In genomic region chr22:38709306-38709705, GRCh38 we compare ENCODE assay signal across 18 cellular contexts. TPM values are rescaled to one million over a fixed set of nuclear protein-coding genes. Genes with fewer than 3 reads are reported as not detected.
A peak's percentile ranks its signal among the peaks of the same experiment; 100 is the strongest.
DNase-seq lines count a peak whose midpoint lies in the region; ATAC-seq, FAIRE-seq and TF ChIP-seq lines count a peak whose summit lies in the region.
"Had no signal": no experiment of that assay in that cellular context is flagged by ENCODE, and none has a peak within 500 bp of the region (broad histone marks: within the 10 kb centered on the region; RNA-seq: fewer than 3 reads in every experiment).

No MANE protein-coding gene starts in this region.

- CTCF ChIA-PET in activated CD4-positive, alpha-beta memory T cell treated with anti-CD3 and anti-CD28 coated beads, Interleukin-2, amount 10 ng/mL, durations not matched to agents 7 days and 5 days (lab: Charles Lee), result interaction anchor here (1.6 kb wide), 1 partner anchor 16 kb away, joined by 5 read pairs; no protein-coding TSS in a partner anchor
- CTCF ChIA-PET in activated CD4-positive, alpha-beta memory T cell treated with anti-CD3 and anti-CD28 coated beads for 36 hours (lab: Charles Lee), result interaction anchor here (0.6 to 1.8 kb wide), 2 partner anchors 16 to 24 kb away, joined by 3 to 9 read pairs; no protein-coding TSS in a partner anchor
- CTCF ChIA-PET in WTC11 (lab: Charles Lee), result interaction anchor here (1.8 kb wide), 1 partner anchor 57 kb away, joined by 4 read pairs; no protein-coding TSS in a partner anchor

- H3K27me3 Mint-ChIP-seq in activated CD4-positive, alpha-beta memory T cell treated with anti-CD3 and anti-CD28 coated beads, Interleukin-2, amount 10 ng/mL, durations not matched to agents 7 days and 5 days, result no peaks in the 10 kb centered on the region
- no peaks in the 10 kb centered on the region for H3K27me3 Mint-ChIP-seq in activated CD4-positive, alpha-beta memory T cell treated with anti-CD3 and anti-CD28 coated beads for 36 hours
- no peaks in the 10 kb centered on the region; the same call in 1 of the 2 replicates for H3K27me3 Mint-ChIP-seq in WTC11 (ENCODE audit: low read depth)
- H3K27me3 Mint-ChIP-seq in nephron (ENCODE audit: low read depth), result no peaks in the 10 kb centered on the region
- H3K27me3 Mint-ChIP-seq: CD8-positive, alpha-beta memory T cell; progenitor cell of endocrine pancreas had no signal

- peaks cover 66% of the 10 kb centered on the region for H3K4me1 Mint-ChIP-seq in activated CD4-positive, alpha-beta memory T cell treated with anti-CD3 and anti-CD28 coated beads, Interleukin-2, amount 10 ng/mL, durations not matched to agents 7 days and 5 days
- H3K4me1 Mint-ChIP-seq in activated CD4-positive, alpha-beta memory T cell treated with anti-CD3 and anti-CD28 coated beads for 36 hours (ENCODE audit: low read depth), result peaks cover 69% of the 10 kb centered on the region
- H3K4me1 Mint-ChIP-seq in WTC11 (peaks cover 67% of the 10 kb centered on the region), nephron (peaks cover 66% of the 10 kb centered on the region)

- H3K27me3 ChIP-seq in tibial artery, result no peaks in the 10 kb centered on the region
- H3K27me3 ChIP-seq: heart right ventricle had no signal

- FAIRE-seq in GM12891 (lab: Jason Lieb, UNC), result peak; percentile 58
- FAIRE-seq: small intestine had no signal

- no peak overlapping the region for H3K27ac ChIP-seq in tibial artery
- no peak overlapping the region for H3K27ac ChIP-seq in caudate nucleus (ENCODE audit: low read depth, low read length)
- H3K27ac ChIP-seq: lower lobe of right lung had no signal

- peaks cover 0 to 56% (median 20%) of the 10 kb centered on the region in 4 donors for H3K4me1 ChIP-seq in tibial artery

- H3K9me3 Mint-ChIP-seq in activated CD4-positive, alpha-beta memory T cell treated with anti-CD3 and anti-CD28 coated beads, Interleukin-2, amount 10 ng/mL, durations not matched to agents 7 days and 5 days, result no peaks in the 10 kb centered on the region
- no peaks in the 10 kb centered on the region for H3K9me3 Mint-ChIP-seq in activated CD4-positive, alpha-beta memory T cell treated with anti-CD3 and anti-CD28 coated beads for 36 hours
- H3K9me3 Mint-ChIP-seq in WTC11 (no peaks in the 10 kb centered on the region), nephron (no peaks in the 10 kb centered on the region)
- H3K9me3 Mint-ChIP-seq: CD8-positive, alpha-beta memory T cell; stimulated activated effector memory CD8-positive, alpha-beta T cell treated with anti-CD3 and anti-CD28 coated beads, Interleukin-12 subunit alpha, Interleukin-12 subunit beta, amount 100 ng/mL, for 72 hours had no signal

- TF ChIP-seq CTCF in WTC11 (IDR thresholded peaks at IDR 0.05) (no peak), nephron (IDR thresholded peaks at IDR 0.05; ENCODE audit: unreplicated experiment in 3 of 3) (no peak), tibial artery (IDR thresholded peaks at IDR 0.05) (no peak)

- peaks cover 57% of the 10 kb centered on the region for H3K36me3 Mint-ChIP-seq in activated CD4-positive, alpha-beta memory T cell treated with anti-CD3 and anti-CD28 coated beads, Interleukin-2, amount 10 ng/mL, durations not matched to agents 7 days and 5 days (ENCODE audit: low read depth)
- H3K36me3 Mint-ChIP-seq in activated CD4-positive, alpha-beta memory T cell treated with anti-CD3 and anti-CD28 coated beads for 36 hours, result peaks cover 37% of the 10 kb centered on the region
- peaks cover 14% of the 10 kb centered on the region for H3K36me3 Mint-ChIP-seq in WTC11
- no peaks in the 10 kb centered on the region for H3K36me3 Mint-ChIP-seq in nephron (ENCODE audit: low read depth)

- no peak overlapping the region for H3K4me3 Mint-ChIP-seq in activated CD4-positive, alpha-beta memory T cell treated with anti-CD3 and anti-CD28 coated beads, Interleukin-2, amount 10 ng/mL, durations not matched to agents 7 days and 5 days
- H3K4me3 Mint-ChIP-seq in activated CD4-positive, alpha-beta memory T cell treated with anti-CD3 and anti-CD28 coated beads for 36 hours, result no peak overlapping the region
- H3K4me3 Mint-ChIP-seq in WTC11 (no peak overlapping the region), nephron (peak overlapping the region; percentile 38 to 67 (median 42))

- POLR2A ChIA-PET in activated CD4-positive, alpha-beta memory T cell treated with anti-CD3 and anti-CD28 coated beads, Interleukin-2, amount 10 ng/mL, durations not matched to agents 7 days and 5 days (lab: Charles Lee), result interaction anchor here (1.1 to 7.5 kb wide), 5 partner anchors 11 to 42 kb away, joined by 4 to 74 read pairs (median 7); no protein-coding TSS in a partner anchor
- POLR2A ChIA-PET in activated CD4-positive, alpha-beta memory T cell treated with anti-CD3 and anti-CD28 coated beads for 36 hours (lab: Charles Lee), result no interaction called here
- POLR2A ChIA-PET in WTC11 (lab: Charles Lee), result interaction anchor here (0.7 kb wide), 1 partner anchor 60 kb away, joined by 3 read pairs; no protein-coding TSS in a partner anchor

- no peaks in the 10 kb centered on the region for H3K9me3 ChIP-seq in tibial artery
- H3K9me3 ChIP-seq: heart right ventricle, lower lobe of right lung had no signal

- no peak overlapping the region for H3K4me3 ChIP-seq in tibial artery
- H3K4me3 ChIP-seq: heart right ventricle, lower lobe of right lung had no signal

- H3K36me3 ChIP-seq in tibial artery, result peaks cover 0 to 13% (median 10%) of the 10 kb centered on the region in 3 donors

- peak overlapping the region; percentile 66 for H3K27ac Mint-ChIP-seq in activated CD4-positive, alpha-beta memory T cell treated with anti-CD3 and anti-CD28 coated beads, Interleukin-2, amount 10 ng/mL, durations not matched to agents 7 days and 5 days
- H3K27ac Mint-ChIP-seq in activated CD4-positive, alpha-beta memory T cell treated with anti-CD3 and anti-CD28 coated beads for 36 hours, result no peak overlapping the region
- peak overlapping the region; percentile 90 for H3K27ac Mint-ChIP-seq in WTC11
- H3K27ac Mint-ChIP-seq in nephron, result no peak overlapping the region
- H3K27ac Mint-ChIP-seq: progenitor cell of endocrine pancreas had no signal

- ATAC-seq in WTC11, result no peak
- ATAC-seq: heart right ventricle; lower lobe of right lung; stimulated activated effector memory CD8-positive, alpha-beta T cell treated with anti-CD3 and anti-CD28 coated beads, Interleukin-12 subunit alpha, Interleukin-12 subunit beta, amount 100 ng/mL, for 72 hours had no signal

- TF ChIP-seq POLR2A in GM12891 (IDR thresholded peaks at IDR 0.05; ENCODE audit: low read depth, low read length), result no peak

- DNase-seq in activated CD4-positive, alpha-beta memory T cell treated with anti-CD3 and anti-CD28 coated beads, Interleukin-2, amount 10 ng/mL, durations not matched to agents 7 days and 5 days, result no peak
- no peak for DNase-seq in activated CD4-positive, alpha-beta memory T cell treated with anti-CD3 and anti-CD28 coated beads for 36 hours
- no peak for DNase-seq in GM12891 (ENCODE audit: insufficient read length, low spot score)
- DNase-seq in WTC11 (ENCODE audit: low spot score), result no peak
- no peak for DNase-seq in tibial artery
- DNase-seq in NCI-H2081 treated with DMSO at 0.1 percent for 48 hours (lab: John Stamatoyannopoulos, UW), result no peak
- no peak for DNase-seq in caudate nucleus (lab: John Stamatoyannopoulos, UW)
- DNase-seq: activated T-cell treated with anti-CD3 and anti-CD28 coated beads, Interleukin-2, amount 50 U/mL, for 1 hour; CD8-positive, alpha-beta memory T cell; effector CD8-positive, alpha-beta T cell; heart right ventricle; lower lobe of right lung; NCI-H510A treated with DMSO at 0.1 percent for 48 hours; small intestine; T-helper 9 cell had no signal

- intact Hi-C loops in activated CD4-positive, alpha-beta memory T cell treated with anti-CD3 and anti-CD28 coated beads for 36 hours (cut with micrococcal nuclease), result loop anchor here (5.0 kb wide), 2 partner anchors 527 to 608 kb away; partner anchors contain the start of genes PLA2G6 and RPL3
- intact Hi-C loops in tibial artery (cut with DNase I; ENCODE audit: low total_unique reads), result loop anchor here (5.0 kb wide), 1 partner anchor 43 kb away; no protein-coding TSS in a partner anchor

TF ChIP-seq in GM12891, 5 proteins besides CTCF, POLR2A, EP300 and RAD21 (continues in another document):
- peak; percentile 24; the same call in 1 of the 2 replicates for TF ChIP-seq SPI1 (IDR thresholded peaks at IDR 0.05; ENCODE audit: low read depth, low read length)

TF ChIP-seq in WTC11, 78 proteins besides CTCF, POLR2A, EP300 and RAD21 (continues in another document):
- no peak for TF ChIP-seq NFATC4 (CRISPR knock-in tag; IDR thresholded peaks at IDR 0.05)

RNA-seq across cellular contexts. Expression of gene GTPBP1, which starts 3.6 kb away (rescaled TPM):
- 100 to 1,000 TPM; 111 to 114 TPM for total RNA-seq in activated CD4-positive, alpha-beta memory T cell treated with anti-CD3 and anti-CD28 coated beads, Interleukin-2, amount 10 ng/mL, durations not matched to agents 7 days and 5 days
- 10 to 100 TPM; 95.4 to 98.1 TPM for total RNA-seq in activated CD4-positive, alpha-beta memory T cell treated with anti-CD3 and anti-CD28 coated beads for 36 hours
- 26.0 TPM for polyA plus RNA-seq in GM12891 (2012; ENCODE audit: low read depth, missing spikeins)
- 98.9 to 108 TPM (median 101 TPM) in 3 replicates for total RNA-seq in WTC11 (2021)

RNA-seq across cellular contexts. Expression of gene JOSD1, which starts 8.6 kb away (rescaled TPM):
- 100 to 1,000 TPM; 109 to 111 TPM for total RNA-seq in activated CD4-positive, alpha-beta memory T cell treated with anti-CD3 and anti-CD28 coated beads, Interleukin-2, amount 10 ng/mL, durations not matched to agents 7 days and 5 days
- 10 to 100 TPM; 71.8 to 78.4 TPM for total RNA-seq in activated CD4-positive, alpha-beta memory T cell treated with anti-CD3 and anti-CD28 coated beads for 36 hours
- 30.2 TPM for polyA plus RNA-seq in GM12891 (2012; ENCODE audit: low read depth, missing spikeins)
- 22.2 to 26.2 TPM (median 24.5 TPM) in 3 replicates for total RNA-seq in WTC11 (2021)

RNA-seq across cellular contexts. Expression of gene TOMM22, which starts 27.5 kb away (rescaled TPM):
- 10 to 100 TPM; 60.4 to 63.0 TPM for total RNA-seq in activated CD4-positive, alpha-beta memory T cell treated with anti-CD3 and anti-CD28 coated beads, Interleukin-2, amount 10 ng/mL, durations not matched to agents 7 days and 5 days
- 100 to 1,000 TPM; 122 to 128 TPM for total RNA-seq in activated CD4-positive, alpha-beta memory T cell treated with anti-CD3 and anti-CD28 coated beads for 36 hours
- 74.5 TPM for polyA plus RNA-seq in GM12891 (2012; ENCODE audit: low read depth, missing spikeins)
- 131 to 146 TPM (median 135 TPM) in 3 replicates for total RNA-seq in WTC11 (2021)

RNA-seq across cellular contexts. Expression of gene SUN2, which starts 46.5 kb away (rescaled TPM):
- total RNA-seq in activated CD4-positive, alpha-beta memory T cell treated with anti-CD3 and anti-CD28 coated beads, Interleukin-2, amount 10 ng/mL, durations not matched to agents 7 days and 5 days, result 100 to 1,000 TPM; 498 to 500 TPM
- 100 to 1,000 TPM; 159 to 168 TPM for total RNA-seq in activated CD4-positive, alpha-beta memory T cell treated with anti-CD3 and anti-CD28 coated beads for 36 hours
- 42.1 TPM for polyA plus RNA-seq in GM12891 (2012; ENCODE audit: low read depth, missing spikeins)
- 17.7 to 30.1 TPM (median 18.6 TPM) in 3 replicates for total RNA-seq in WTC11 (2021)

RNA-seq across cellular contexts. Expression of gene CBY1, which starts 52.9 kb away (rescaled TPM):
- total RNA-seq in activated CD4-positive, alpha-beta memory T cell treated with anti-CD3 and anti-CD28 coated beads, Interleukin-2, amount 10 ng/mL, durations not matched to agents 7 days and 5 days, result 10 to 100 TPM in 1 of 2 experiments, 1 to 10 TPM in 1; 9.5 to 11.0 TPM
- total RNA-seq in activated CD4-positive, alpha-beta memory T cell treated with anti-CD3 and anti-CD28 coated beads for 36 hours, result 10 to 100 TPM in 1 of 2 experiments, 1 to 10 TPM in 1; 9.8 to 14.6 TPM
- polyA plus RNA-seq in GM12891 (2012; ENCODE audit: low read depth, missing spikeins), result 6.9 TPM
- 26.5 to 28.3 TPM (median 28.1 TPM) in 3 replicates for total RNA-seq in WTC11 (2021)

Comparison
In these comparisons a context has a peak if more than half of its experiments do, and no peak if none do; other contexts are left out.
1. H3K27ac Mint-ChIP-seq: peak in activated CD4-positive, alpha-beta memory T cell treated with anti-CD3 and anti-CD28 coated beads, Interleukin-2, amount 10 ng/mL, durations not matched to agents 7 days and 5 days (single experiment) and WTC11 (single experiment); none in activated CD4-positive, alpha-beta memory T cell treated with anti-CD3 and anti-CD28 coated beads for 36 hours (single experiment) and nephron (0 of 3).
2. H3K4me3 Mint-ChIP-seq: peak in nephron (3 of 3); none in activated CD4-positive, alpha-beta memory T cell treated with anti-CD3 and anti-CD28 coated beads, Interleukin-2, amount 10 ng/mL, durations not matched to agents 7 days and 5 days (single experiment), activated CD4-positive, alpha-beta memory T cell treated with anti-CD3 and anti-CD28 coated beads for 36 hours (single experiment) and WTC11 (single experiment).